ENCODE assay signal across 18 cellular contexts in the genomic region with DNA sequence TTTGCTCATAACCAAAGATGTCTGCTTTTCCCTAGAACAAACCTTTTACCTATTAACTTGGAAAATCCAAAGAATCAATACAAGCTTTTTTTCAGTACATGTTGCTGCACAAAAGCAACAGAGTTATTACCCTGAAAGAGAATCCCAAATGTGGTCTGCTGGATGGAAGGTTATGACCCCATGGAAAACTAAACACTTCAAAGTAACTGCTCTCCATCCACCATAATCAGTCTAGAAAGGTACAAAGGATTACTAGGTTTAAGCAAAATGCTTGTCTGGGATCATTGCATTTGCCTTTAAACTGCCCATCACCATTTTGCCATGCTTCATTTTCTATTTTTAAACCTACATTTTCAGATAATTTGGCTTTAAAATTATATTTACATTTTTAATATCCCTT. TPM values are rescaled to one million over a fixed set of nuclear protein-coding genes. Genes with fewer than 3 reads are reported as not detected.
"Had no signal": no experiment of that assay in that cellular context is flagged by ENCODE, and none has a peak within 500 bp of the region (broad histone marks: within the 10 kb centered on the region; RNA-seq: fewer than 3 reads in every experiment).

No MANE protein-coding gene starts in this region.

- H3K27ac ChIP-seq: colonic mucosa, heart left ventricle, pancreas, psoas muscle, right atrium auricular region, sigmoid colon, skin epidermis, stomach had no signal

- H3K9me3 ChIP-seq: colonic mucosa, heart left ventricle, mucosa of descending colon, pancreas, psoas muscle, right atrium auricular region, sigmoid colon, stomach had no signal

- ATAC-seq: heart left ventricle; mucosa of descending colon; naive thymus-derived CD8-positive, alpha-beta T cell; pancreas; psoas muscle had no signal

- H3K36me3 ChIP-seq: colonic mucosa, heart left ventricle, pancreas, right atrium auricular region, sigmoid colon, stomach had no signal

- DNase-seq: colonic mucosa; dermis blood vessel endothelial cell; effector CD4-positive, alpha-beta T cell; heart left ventricle; hypothalamus; kidney glomerular epithelial cell; mucosa of descending colon; naive thymus-derived CD8-positive, alpha-beta T cell; occipital lobe; pancreas; psoas muscle; sigmoid colon; stimulated activated CD4-positive, alpha-beta T cell treated with anti-CD3 and anti-CD28 coated beads, Interleukin-12 subunit alpha, Interleukin-12 subunit beta, amount 100 ng/mL, for 4 hours; stimulated activated naive CD4-positive, alpha-beta T cell; stomach; substantia nigra had no signal

- H3K4me1 ChIP-seq: colonic mucosa, pancreas, psoas muscle, right atrium auricular region, sigmoid colon, stomach had no signal

- H3K4me3 ChIP-seq: colonic mucosa, heart left ventricle, mucosa of descending colon, pancreas, psoas muscle, right atrium auricular region, sigmoid colon, skin epidermis, stomach had no signal

- H3K27me3 ChIP-seq: colonic mucosa, heart left ventricle, pancreas, right atrium auricular region, sigmoid colon, stomach had no signal

RNA-seq across cellular contexts. Expression of a gene that starts 11.7 kb away (rescaled TPM):
- polyA plus RNA-seq: naive thymus-derived CD8-positive, alpha-beta T cell had no signal
